25 cellular contexts compared by ENCODE assay signal in genomic region chr1:212506666-212507065, GRCh38.
"Had no signal": no experiment of that assay in that cellular context is flagged by ENCODE, and none has a peak within 500 bp of the region (broad histone marks: within the 10 kb centered on the region; RNA-seq: fewer than 3 reads in every experiment).

No MANE protein-coding gene starts in this region.

- H3K4me1 ChIP-seq: esophagus squamous epithelium, heart right ventricle, parathyroid adenoma, spleen, testis had no signal

- ATAC-seq: activated CD4-positive, CD25-positive, alpha-beta regulatory T cell treated with anti-CD3 and anti-CD28 coated beads, Interleukin-2, amount 50 U/mL, for 24 hours; activated T-helper 17 cell treated with anti-CD3 and anti-CD28 coated beads, Interleukin-2, amount 50 U/mL, for 72 hours; heart right ventricle; left ventricle myocardium superior; naive thymus-derived CD4-positive, alpha-beta T cell; right cardiac atrium; stimulated activated naive CD8-positive, alpha-beta T cell treated with anti-CD3 and anti-CD28 coated beads, Interleukin-15, Interleukin-2, amounts not matched to agents 100 U/mL and 50 U/mL, for 24 hours had no signal

- H3K4me3 ChIP-seq: esophagus squamous epithelium, heart right ventricle, spleen, testis had no signal

- H3K9me3 ChIP-seq: esophagus squamous epithelium, spleen, testis had no signal

- H3K27me3 ChIP-seq: testis had no signal

- H3K27ac ChIP-seq: esophagus squamous epithelium, heart right ventricle, parathyroid adenoma, spleen, testis, VCaP had no signal

- H3K9ac ChIP-seq: parathyroid adenoma had no signal

- DNase-seq: activated CD4-positive, alpha-beta memory T cell treated with anti-CD3 and anti-CD28 coated beads for 36 hours; activated CD4-positive, alpha-beta T cell treated with anti-CD3 and anti-CD28 coated beads, Interleukin-2, amount 10 ng/mL, durations not matched to agents 24 days and 14 days; activated CD8-positive, alpha-beta memory T cell treated with anti-CD3 and anti-CD28 coated beads, Interleukin-2, amount 50 U/mL, for 4 hours; activated gamma-delta T cell treated with Interleukin-2 at 50 U/mL for 16 hours; activated naive CD4-positive, alpha-beta T cell treated with anti-CD3 and anti-CD28 coated beads, Interleukin-2, amount 50 U/mL, for 16 hours; activated T-cell treated with anti-CD3 and anti-CD28 coated beads, Interleukin-2, amount 50 U/mL, for 24 hours; amniotic stem cell; cortex of kidney; esophagus squamous epithelium; heart right ventricle; left ventricle myocardium superior; midbrain; naive thymus-derived CD4-positive, alpha-beta T cell; occipital lobe; right cardiac atrium; spleen; stimulated activated CD4-positive, alpha-beta T cell treated with anti-CD3 and anti-CD28 coated beads, Interleukin-2, amount 100 ng/mL, for 48 hours; stimulated activated naive CD8-positive, alpha-beta T cell treated with anti-CD3 and anti-CD28 coated beads, Interleukin-15, Interleukin-2, amounts not matched to agents 100 U/mL and 50 U/mL, for 24 hours; T-helper 9 cell; testis; trophoblast cell had no signal

- H3K36me3 ChIP-seq: esophagus squamous epithelium, heart right ventricle, spleen had no signal
